In genomic region chr5:9864791-9865190, GRCh38 we compare ENCODE assay signal across 11 cellular contexts.
"Had no signal": no experiment of that assay in that cellular context is flagged by ENCODE, and none has a peak within 500 bp of the region (broad histone marks: within the 10 kb centered on the region; RNA-seq: fewer than 3 reads in every experiment).

No MANE protein-coding gene starts in this region.

- ATAC-seq: HCT116, HepG2 had no signal

- H3K4me1 ChIP-seq: HAP-1 had no signal

- H3K27me3 Mint-ChIP-seq: IgD-negative memory B cell had no signal

- H3K9ac ChIP-seq: GM23248, KMS-11 had no signal

- H3K36me3 ChIP-seq: HAP-1 had no signal

- DNase-seq: GM23248, GOT3, H7, HFFc6, KBM-7 had no signal

- H3K36me3 Mint-ChIP-seq: IgD-negative memory B cell had no signal

- H3K4me3 ChIP-seq: GM23248, HAP-1 had no signal

- H3K27ac Mint-ChIP-seq: HFFc6, IgD-negative memory B cell had no signal

- H3K27ac ChIP-seq: GM23248, HL-60, KMS-11 had no signal

- H2AFZ ChIP-seq: GM23248 had no signal

- H3K4me1 Mint-ChIP-seq: IgD-negative memory B cell had no signal

- H3K4me2 ChIP-seq: KMS-11 had no signal

- H3K4me3 Mint-ChIP-seq: HFFc6, IgD-negative memory B cell had no signal
